8 cellular contexts compared by ENCODE assay signal in genomic region chr9:136482793-136483588, GRCh38. TPM values are rescaled to one million over a fixed set of nuclear protein-coding genes. Genes with fewer than 3 reads are reported as not detected.
DNase-seq lines count a peak whose midpoint lies in the region; ATAC-seq and TF ChIP-seq lines count a peak whose summit lies in the region.

A gene with protein sequence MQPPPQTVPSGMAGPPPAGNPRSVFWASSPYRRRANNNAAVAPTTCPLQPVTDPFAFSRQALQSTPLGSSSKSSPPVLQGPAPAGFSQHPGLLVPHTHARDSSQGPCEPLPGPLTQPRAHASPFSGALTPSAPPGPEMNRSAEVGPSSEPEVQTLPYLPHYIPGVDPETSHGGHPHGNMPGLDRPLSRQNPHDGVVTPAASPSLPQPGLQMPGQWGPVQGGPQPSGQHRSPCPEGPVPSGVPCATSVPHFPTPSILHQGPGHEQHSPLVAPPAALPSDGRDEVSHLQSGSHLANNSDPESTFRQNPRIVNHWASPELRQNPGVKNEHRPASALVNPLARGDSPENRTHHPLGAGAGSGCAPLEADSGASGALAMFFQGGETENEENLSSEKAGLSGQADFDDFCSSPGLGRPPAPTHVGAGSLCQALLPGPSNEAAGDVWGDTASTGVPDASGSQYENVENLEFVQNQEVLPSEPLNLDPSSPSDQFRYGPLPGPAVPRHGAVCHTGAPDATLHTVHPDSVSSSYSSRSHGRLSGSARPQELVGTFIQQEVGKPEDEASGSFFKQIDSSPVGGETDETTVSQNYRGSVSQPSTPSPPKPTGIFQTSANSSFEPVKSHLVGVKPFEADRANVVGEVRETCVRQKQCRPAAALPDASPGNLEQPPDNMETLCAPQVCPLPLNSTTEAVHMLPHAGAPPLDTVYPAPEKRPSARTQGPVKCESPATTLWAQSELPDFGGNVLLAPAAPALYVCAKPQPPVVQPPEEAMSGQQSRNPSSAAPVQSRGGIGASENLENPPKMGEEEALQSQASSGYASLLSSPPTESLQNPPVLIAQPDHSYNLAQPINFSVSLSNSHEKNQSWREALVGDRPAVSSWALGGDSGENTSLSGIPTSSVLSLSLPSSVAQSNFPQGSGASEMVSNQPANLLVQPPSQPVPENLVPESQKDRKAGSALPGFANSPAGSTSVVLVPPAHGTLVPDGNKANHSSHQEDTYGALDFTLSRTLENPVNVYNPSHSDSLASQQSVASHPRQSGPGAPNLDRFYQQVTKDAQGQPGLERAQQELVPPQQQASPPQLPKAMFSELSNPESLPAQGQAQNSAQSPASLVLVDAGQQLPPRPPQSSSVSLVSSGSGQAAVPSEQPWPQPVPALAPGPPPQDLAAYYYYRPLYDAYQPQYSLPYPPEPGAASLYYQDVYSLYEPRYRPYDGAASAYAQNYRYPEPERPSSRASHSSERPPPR (N-terminal part only) (minus strand): TSS chr9:136483040. CDS start chr9:136477615, 5,425 bp downstream.

- H3K27ac ChIP-seq in osteoblast (ENCODE audit: low read depth, low read length) (peak within 1 kb of the TSS; percentile 99), testis (peak within 1 kb of the TSS; percentile 97 to 100)

- WGBS in testis, 2 donors: 1 to 2% methylated on average over 50 to 104 of the region's 109 CpGs

- peaks cover 46% of the 10 kb centered on the region for H3K79me2 ChIP-seq in osteoblast (ENCODE audit: insufficient read depth, low read length)

- peaks cover 35% of the 10 kb centered on the region for H3K4me1 Mint-ChIP-seq in activated naive CD8-positive, alpha-beta T cell (ENCODE audit: low read depth)
- peaks cover 13% of the 10 kb centered on the region for H3K4me1 Mint-ChIP-seq in glutamatergic neuron (ENCODE audit: low read depth, unreplicated experiment)

- H2AFZ ChIP-seq in osteoblast (ENCODE audit: low read length): peak within 1 kb of the TSS; percentile 94

- no peaks in the 10 kb centered on the region for H3K9me3 Mint-ChIP-seq in activated naive CD8-positive, alpha-beta T cell (ENCODE audit: low read depth)
- peaks cover 4% of the 10 kb centered on the region for H3K9me3 Mint-ChIP-seq in glutamatergic neuron (ENCODE audit: unreplicated experiment)

- peaks cover 18% of the 10 kb centered on the region for H3K4me1 ChIP-seq in osteoblast (ENCODE audit: insufficient read depth, low read length)
- peaks cover 26% of the 10 kb centered on the region for H3K4me1 ChIP-seq in testis

- peak within 1 kb of the TSS; percentile 96 for H3K4me3 Mint-ChIP-seq in activated naive CD8-positive, alpha-beta T cell
- peak within 1 kb of the TSS; percentile 95 for H3K4me3 Mint-ChIP-seq in glutamatergic neuron (ENCODE audit: unreplicated experiment)

- peaks cover 45% of the 10 kb centered on the region for H4K20me1 ChIP-seq in osteoblast (ENCODE audit: insufficient read depth, low read length)

- no peaks in the 10 kb centered on the region for H3K36me3 Mint-ChIP-seq in activated naive CD8-positive, alpha-beta T cell
- H3K36me3 Mint-ChIP-seq in glutamatergic neuron (ENCODE audit: unreplicated experiment): no peaks in the 10 kb centered on the region

- H3K4me3 ChIP-seq in osteoblast (ENCODE audit: insufficient read depth, low read length) (peak within 1 kb of the TSS; percentile 98), testis (peak within 1 kb of the TSS; percentile 95 to 100)

- intact Hi-C loops in testis (cut with DNase I; ENCODE audit: low total_unique reads): no loop called here

- H3K36me3 ChIP-seq in osteoblast (ENCODE audit: insufficient read depth, low read length) (peaks cover 9% of the 10 kb centered on the region), testis (ENCODE audit: low read depth, missing control alignments) (no peaks in the 10 kb centered on the region)

- TF ChIP-seq CTCF in glutamatergic neuron (IDR thresholded peaks at IDR 0.05; ENCODE audit: partially characterized antibody, unreplicated experiment) (no peak), osteoblast (IDR thresholded peaks at IDR 0.05; ENCODE audit: extremely low read depth, low read depth, low read length) (no peak), testis (IDR thresholded peaks at IDR 0.05) (no peak)

- peak; percentile 56 for ATAC-seq in HG02678 (IDR thresholded peaks at IDR 0.05; ENCODE audit: unreplicated experiment)

- peak within 1 kb of the TSS; percentile 100 for H3K4me2 ChIP-seq in osteoblast (ENCODE audit: insufficient read depth, low read length)

- H3K27me3 ChIP-seq in osteoblast (ENCODE audit: insufficient read depth, low read length): no peaks in the 10 kb centered on the region
- no peaks in the 10 kb centered on the region for H3K27me3 ChIP-seq in testis

- H3K9me3 ChIP-seq in osteoblast (ENCODE audit: low read depth, low read length) (no peaks in the 10 kb centered on the region), testis (no peaks in the 10 kb centered on the region)

- no peaks in the 10 kb centered on the region for H3K27me3 Mint-ChIP-seq in activated naive CD8-positive, alpha-beta T cell
- peaks cover 2% of the 10 kb centered on the region for H3K27me3 Mint-ChIP-seq in glutamatergic neuron (ENCODE audit: unreplicated experiment)

- DNase-seq in NCI-H1105 treated with DMSO at 0.1 percent for 48 hours (lab: John Stamatoyannopoulos, UW): peak; percentile 98
- DNase-seq in SKM-1 treated with dmso at 0.1 percent for 144 hours (lab: John Stamatoyannopoulos, UW; ENCODE audit: unreplicated experiment): peak; percentile 92
- DNase-seq in glutamatergic neuron: peak; percentile 100
- peak; percentile 99 for DNase-seq in osteoblast (ENCODE audit: insufficient read length, low spot score, missing footprints)
- peak; percentile 100 for DNase-seq in testis

- peak within 1 kb of the TSS; percentile 95 for H3K27ac Mint-ChIP-seq in activated naive CD8-positive, alpha-beta T cell
- peak within 1 kb of the TSS; percentile 91 for H3K27ac Mint-ChIP-seq in glutamatergic neuron (ENCODE audit: unreplicated experiment)

- TF ChIP-seq POLR2A in GM10847 (IDR thresholded peaks at IDR 0.05; ENCODE audit: extremely low read depth, insufficient read length) (peak; percentile 81), testis (IDR thresholded peaks at IDR 0.05) (peak; percentile 26)

RNA-seq across cellular contexts. Expression of the gene that starts here (rescaled TPM):
- total RNA-seq in glutamatergic neuron (ENCODE audit: unreplicated experiment) (74.3 TPM), osteoblast (36.8 and 38.4 TPM in 2 replicates), testis (100 to 1,000 TPM in 1 of 2 donors, 10 to 100 TPM in 1; 90.4 to 103 TPM)
- 67.8 TPM for polyA plus RNA-seq in testis (ENCODE audit: insufficient read depth, low read depth, low replicate concordance)

Comparison
In these comparisons a context has a peak if more than half of its experiments do, and no peak if none do; other contexts are left out.
1. Peak in every context shown above with its lines: DNase-seq, ATAC-seq, H3K4me3 ChIP-seq and H3K27ac ChIP-seq.